ENCODE assay signal across 8 cellular contexts in genomic region chr5:95961617-95962474, GRCh38. TPM values are rescaled to one million over a fixed set of nuclear protein-coding genes. Genes with fewer than 3 reads are reported as not detected.
DNase-seq lines count a peak whose midpoint lies in the region; ATAC-seq and TF ChIP-seq lines count a peak whose summit lies in the region.

Gene ELL2, minus strand, starts transcription at chr5:95961851. Its CDS starts 130 bp downstream, at chr5:95961721.

- CTCF ChIA-PET in activated CD4-positive, alpha-beta T cell treated with anti-CD3 and anti-CD28 coated beads, Interleukin-2, amount 10 ng/mL, durations not matched to agents 7 days and 5 days (lab: Charles Lee), result interaction anchor here (0.6 to 4.8 kb wide), 16 partner anchors 8 to 373 kb away, joined by 3 to 36 read pairs (median 3); no protein-coding TSS in a partner anchor

- no peak for TF ChIP-seq CTCF in colonic mucosa (IDR thresholded peaks at IDR 0.05)

- ATAC-seq in GM19035 (IDR thresholded peaks at IDR 0.05; ENCODE audit: unreplicated experiment) (peak; percentile 86), HG03342 (IDR thresholded peaks at IDR 0.05; ENCODE audit: unreplicated experiment) (peak; percentile 88)

- H3K4me1 Mint-ChIP-seq in activated CD4-positive, alpha-beta T cell treated with anti-CD3 and anti-CD28 coated beads, Interleukin-2, amount 10 ng/mL, durations not matched to agents 7 days and 5 days, result peaks cover 38% of the 10 kb centered on the region

- H3K4me3 Mint-ChIP-seq in activated CD4-positive, alpha-beta T cell treated with anti-CD3 and anti-CD28 coated beads, Interleukin-2, amount 10 ng/mL, durations not matched to agents 7 days and 5 days, result peak within 1 kb of the TSS; percentile 92

- DNase-seq in AML-193 (lab: John Stamatoyannopoulos, UW), result peak; percentile 90 to 93
- peak; percentile 75 for DNase-seq in NCI-H510A treated with DMSO at 0.1 percent for 48 hours (lab: John Stamatoyannopoulos, UW)
- peak; percentile 97 for DNase-seq in activated CD4-positive, alpha-beta T cell treated with anti-CD3 and anti-CD28 coated beads, Interleukin-2, amount 10 ng/mL, durations not matched to agents 7 days and 5 days
- DNase-seq in colonic mucosa, result peak; percentile 99
- peak; percentile 100 for DNase-seq in kidney tubule cell (ENCODE audit: low spot score)
- peak; percentile 83 to 91 for DNase-seq in stimulated activated CD4-positive, alpha-beta T cell treated with anti-CD3 and anti-CD28 coated beads, Interleukin-1b, Interleukin-23, amount 100 ng/mL, for 1 hour (ENCODE audit: low read depth in 2 of 2)

- H3K27ac Mint-ChIP-seq in activated CD4-positive, alpha-beta T cell treated with anti-CD3 and anti-CD28 coated beads, Interleukin-2, amount 10 ng/mL, durations not matched to agents 7 days and 5 days, result peak within 1 kb of the TSS; percentile 97

- H3K9ac ChIP-seq in colonic mucosa (ENCODE audit: low read depth in 2 of 2, low read length in 2 of 2), result peak within 1 kb of the TSS; percentile 94 to 98

- H3K4me3 ChIP-seq in colonic mucosa, result peak within 1 kb of the TSS; percentile 88

- no peaks in the 10 kb centered on the region for H3K9me3 Mint-ChIP-seq in activated CD4-positive, alpha-beta T cell treated with anti-CD3 and anti-CD28 coated beads, Interleukin-2, amount 10 ng/mL, durations not matched to agents 7 days and 5 days

- no peaks in the 10 kb centered on the region for H3K27me3 ChIP-seq in colonic mucosa

- no peaks in the 10 kb centered on the region for H3K27me3 Mint-ChIP-seq in activated CD4-positive, alpha-beta T cell treated with anti-CD3 and anti-CD28 coated beads, Interleukin-2, amount 10 ng/mL, durations not matched to agents 7 days and 5 days

- H3K27ac ChIP-seq in colonic mucosa, result peak within 1 kb of the TSS; percentile 96

- no peaks in the 10 kb centered on the region for H3K9me3 ChIP-seq in colonic mucosa

- peaks cover 13% of the 10 kb centered on the region for H3K4me1 ChIP-seq in colonic mucosa

- H3K36me3 Mint-ChIP-seq in activated CD4-positive, alpha-beta T cell treated with anti-CD3 and anti-CD28 coated beads, Interleukin-2, amount 10 ng/mL, durations not matched to agents 7 days and 5 days (ENCODE audit: low read depth), result no peaks in the 10 kb centered on the region

- intact Hi-C loops in colonic mucosa (cut with DNase I), result loop anchor here (2.0 to 5.0 kb wide), 2 partner anchors 100 to 373 kb away; no protein-coding TSS in a partner anchor

- H3K36me3 ChIP-seq in colonic mucosa, result no peaks in the 10 kb centered on the region

- POLR2A ChIA-PET in activated CD4-positive, alpha-beta T cell treated with anti-CD3 and anti-CD28 coated beads, Interleukin-2, amount 10 ng/mL, durations not matched to agents 7 days and 5 days (lab: Charles Lee), result no interaction called here

RNA-seq across cellular contexts. Expression of gene ELL2, which starts in this region (rescaled TPM):
- total RNA-seq in activated CD4-positive, alpha-beta T cell treated with anti-CD3 and anti-CD28 coated beads, Interleukin-2, amount 10 ng/mL, durations not matched to agents 7 days and 5 days, result 10 to 100 TPM; 12.5 to 14.7 TPM
- total RNA-seq in colonic mucosa, result 10 to 100 TPM; 26.9 to 38.2 TPM

Comparison
In these comparisons a context has a peak if more than half of its experiments do, and no peak if none do; other contexts are left out.
1. Peak in every context shown above with its lines: DNase-seq, ATAC-seq, H3K4me3 ChIP-seq and H3K27ac ChIP-seq.